Comparison of ENCODE assay signal across 8 cellular contexts in the genomic region with DNA sequence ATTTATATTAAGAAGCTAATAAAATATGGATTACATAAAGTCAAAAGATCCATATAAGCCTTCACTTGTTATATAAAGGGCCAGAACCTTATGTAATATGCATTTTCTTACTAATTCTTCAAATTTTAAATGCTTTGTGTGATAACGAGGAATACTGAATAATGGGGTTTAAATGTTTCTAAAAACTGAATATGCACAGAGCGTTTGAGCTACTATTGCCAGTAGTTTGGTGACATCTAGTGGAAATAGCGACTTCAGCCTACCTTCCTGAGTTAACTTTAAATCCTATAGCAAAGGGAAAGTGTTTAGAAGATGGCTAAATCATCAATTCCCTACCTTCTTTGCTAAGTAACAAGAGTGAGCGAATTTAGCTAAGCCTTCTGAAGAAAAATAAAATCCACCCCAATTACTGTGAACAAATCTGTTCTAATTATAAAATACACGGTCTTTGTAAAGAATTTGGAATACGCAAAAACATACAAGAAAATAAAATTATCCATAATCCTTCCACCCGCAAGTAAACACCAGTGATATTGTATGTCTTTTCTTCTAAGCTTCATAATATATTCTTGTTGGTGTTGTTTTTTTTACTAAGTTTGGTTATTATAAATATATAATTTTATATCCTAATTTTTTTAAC.
DNase-seq lines count a peak whose midpoint lies in the region; ATAC-seq and TF ChIP-seq lines count a peak whose summit lies in the region.

No MANE protein-coding gene starts in this region.

- no peak for ATAC-seq in foreskin keratinocyte
- ATAC-seq in HG02763 (IDR thresholded peaks at IDR 0.05; ENCODE audit: unreplicated experiment): no peak
- ATAC-seq in natural killer cell: no peak
- ATAC-seq in esophagus mucosa: no peak

- no peaks in the 10 kb centered on the region for H3K4me1 ChIP-seq in foreskin keratinocyte

- no peaks in the 10 kb centered on the region for H3K9me3 Mint-ChIP-seq in activated T-cell treated with anti-CD3 and anti-CD28 coated beads, Interleukin-2, amount 50 U/mL, for 24 hours
- H3K9me3 Mint-ChIP-seq in natural killer cell: no peaks in the 10 kb centered on the region

- no peak overlapping the region for H3K27ac ChIP-seq in foreskin keratinocyte

- peaks cover 8% of the 10 kb centered on the region for H3K27me3 ChIP-seq in foreskin keratinocyte

- H3K27ac Mint-ChIP-seq in activated T-cell treated with anti-CD3 and anti-CD28 coated beads, Interleukin-2, amount 50 U/mL, for 24 hours: no peak overlapping the region
- H3K27ac Mint-ChIP-seq in natural killer cell: no peak overlapping the region

- H3K36me3 Mint-ChIP-seq in activated T-cell treated with anti-CD3 and anti-CD28 coated beads, Interleukin-2, amount 50 U/mL, for 24 hours (ENCODE audit: low read depth): no peaks in the 10 kb centered on the region
- no peaks in the 10 kb centered on the region for H3K36me3 Mint-ChIP-seq in natural killer cell

- H3K27me3 Mint-ChIP-seq in activated T-cell treated with anti-CD3 and anti-CD28 coated beads, Interleukin-2, amount 50 U/mL, for 24 hours: peaks cover 5% of the 10 kb centered on the region
- peaks cover 3 to 8% of the 10 kb centered on the region in 2 donors for H3K27me3 Mint-ChIP-seq in natural killer cell (ENCODE audit: low read depth in 2 of 2)

- no peak overlapping the region for H3K4me3 Mint-ChIP-seq in activated T-cell treated with anti-CD3 and anti-CD28 coated beads, Interleukin-2, amount 50 U/mL, for 24 hours
- H3K4me3 Mint-ChIP-seq in natural killer cell: no peak overlapping the region

- TF ChIP-seq CTCF in foreskin keratinocyte (conservative IDR thresholded peaks at IDR 0.05) (peak; percentile 62), natural killer cell (IDR thresholded peaks at IDR 0.05) (no peak)

- intact Hi-C loops in natural killer cell (cut with micrococcal nuclease): no loop called here

- H3K4me1 Mint-ChIP-seq in activated T-cell treated with anti-CD3 and anti-CD28 coated beads, Interleukin-2, amount 50 U/mL, for 24 hours (ENCODE audit: low read depth): no peaks in the 10 kb centered on the region
- no peaks in the 10 kb centered on the region for H3K4me1 Mint-ChIP-seq in natural killer cell

- peak; percentile 2 for DNase-seq in DMS 273 treated with DMSO at 0.1 percent for 48 hours (lab: John Stamatoyannopoulos, UW)
- peak; percentile 20 for DNase-seq in HuH-7.5 (ENCODE audit: low spot score)
- peak; percentile 27 for DNase-seq in RPMI7951 (ENCODE audit: low read depth)
- DNase-seq in foreskin keratinocyte: peak in 1 of 2 donors; percentile 4
- DNase-seq in activated T-cell treated with anti-CD3 and anti-CD28 coated beads, Interleukin-2, amount 50 U/mL, for 24 hours: no peak
- DNase-seq in natural killer cell: no peak

Comparison
In these comparisons a context has a peak if more than half of its experiments do, and no peak if none do; other contexts are left out.
1. DNase-seq: peak in DMS 273 treated with DMSO at 0.1 percent for 48 hours (single experiment), HuH-7.5 (single experiment) and RPMI7951 (single experiment); none in activated T-cell treated with anti-CD3 and anti-CD28 coated beads, Interleukin-2, amount 50 U/mL, for 24 hours (single experiment) and natural killer cell (single experiment).